Comparison of ENCODE assay signal across 12 cellular contexts in genomic region chr18:58716046-58716766, GRCh38. TPM values are rescaled to one million over a fixed set of nuclear protein-coding genes. Genes with fewer than 3 reads are reported as not detected.
DNase-seq lines count a peak whose midpoint lies in the region; ATAC-seq lines count a peak whose summit lies in the region.
"Had no signal": no experiment of that assay in that cellular context is flagged by ENCODE, and none has a peak within 500 bp of the region (broad histone marks: within the 10 kb centered on the region; RNA-seq: fewer than 3 reads in every experiment).

No MANE protein-coding gene starts in this region.

- ATAC-seq in HG03103 (IDR thresholded peaks at IDR 0.05; ENCODE audit: low read depth, unreplicated experiment) = peak; percentile 52
- ATAC-seq in stimulated activated naive CD8-positive, alpha-beta T cell treated with anti-CD3 and anti-CD28 coated beads, Interleukin-15, Interleukin-2, amounts not matched to agents 100 U/mL and 50 U/mL, for 24 hours = peak; percentile 62

- intact Hi-C loops in activated T-helper 2 cell treated with anti-CD3 and anti-CD28 coated beads, Interferon-gamma antibody, Interleukin-2, Interleukin-4, amounts not matched to agents 10 μg/mL and 5 μg/mL and 100 μg/mL, durations not matched to agents 14 hours and 24 hours and 36 hours (cut with micrococcal nuclease) = loop anchor here (2.0 kb wide), 1 partner anchor 45 kb away; the partner anchor contains the start of gene MALT1

- peak overlapping the region; percentile 81 for H3K27ac Mint-ChIP-seq in activated naive CD4-positive, alpha-beta T cell treated with anti-CD3 and anti-CD28 coated beads, Interleukin-2, amount 10 ng/mL, durations not matched to agents 7 days and 5 days
- no peak overlapping the region for H3K27ac Mint-ChIP-seq in activated T-helper 2 cell treated with anti-CD3 and anti-CD28 coated beads, Interferon-gamma antibody, Interleukin-2, Interleukin-4, amounts not matched to agents 10 μg/mL and 5 μg/mL and 100 μg/mL, durations not matched to agents 14 hours and 24 hours and 36 hours

- H3K27me3 Mint-ChIP-seq in activated naive CD4-positive, alpha-beta T cell treated with anti-CD3 and anti-CD28 coated beads, Interleukin-2, amount 10 ng/mL, durations not matched to agents 7 days and 5 days = no peaks in the 10 kb centered on the region
- no peaks in the 10 kb centered on the region for H3K27me3 Mint-ChIP-seq in activated T-helper 2 cell treated with anti-CD3 and anti-CD28 coated beads, Interferon-gamma antibody, Interleukin-2, Interleukin-4, amounts not matched to agents 10 μg/mL and 5 μg/mL and 100 μg/mL, durations not matched to agents 14 hours and 24 hours and 36 hours (ENCODE audit: low read depth)

- no peak for DNase-seq in activated naive CD4-positive, alpha-beta T cell treated with anti-CD3 and anti-CD28 coated beads, Interleukin-2, amount 10 ng/mL, durations not matched to agents 7 days and 5 days
- DNase-seq in activated naive CD4-positive, alpha-beta T cell treated with anti-CD3 and anti-CD28 coated beads, Interleukin-2, amount 50 U/mL, for 16 hours = no peak
- DNase-seq in activated T-helper 2 cell treated with anti-CD3 and anti-CD28 coated beads, Interferon-gamma antibody, Interleukin-2, Interleukin-4, amounts not matched to agents 10 μg/mL and 5 μg/mL and 100 μg/mL, durations not matched to agents 14 hours and 24 hours and 36 hours (ENCODE audit: low spot score) = no peak
- no peak for DNase-seq in stimulated activated naive CD8-positive, alpha-beta T cell treated with anti-CD3 and anti-CD28 coated beads, Interleukin-15, Interleukin-2, amounts not matched to agents 100 U/mL and 50 U/mL, for 24 hours
- DNase-seq in foreskin melanocyte = no peak
- DNase-seq in NCI-H446 (lab: John Stamatoyannopoulos, UW) = no peak
- no peak for DNase-seq in GM03348 (ENCODE audit: low spot score)
- DNase-seq: activated CD4-positive, alpha-beta T cell treated with anti-CD3 and anti-CD28 coated beads for 1 hour; NCI-H524; stimulated activated CD4-positive, alpha-beta T cell treated with anti-CD3 and anti-CD28 coated beads, Interleukin-15, amount 100 ng/mL, for 24 hours; thyroid gland had no signal

- no peaks in the 10 kb centered on the region for H3K9me3 Mint-ChIP-seq in activated naive CD4-positive, alpha-beta T cell treated with anti-CD3 and anti-CD28 coated beads, Interleukin-2, amount 10 ng/mL, durations not matched to agents 7 days and 5 days
- H3K9me3 Mint-ChIP-seq in activated T-helper 2 cell treated with anti-CD3 and anti-CD28 coated beads, Interferon-gamma antibody, Interleukin-2, Interleukin-4, amounts not matched to agents 10 μg/mL and 5 μg/mL and 100 μg/mL, durations not matched to agents 14 hours and 24 hours and 36 hours = no peaks in the 10 kb centered on the region

- peaks cover 53% of the 10 kb centered on the region for H3K4me1 Mint-ChIP-seq in activated naive CD4-positive, alpha-beta T cell treated with anti-CD3 and anti-CD28 coated beads, Interleukin-2, amount 10 ng/mL, durations not matched to agents 7 days and 5 days
- peaks cover 28% of the 10 kb centered on the region for H3K4me1 Mint-ChIP-seq in activated T-helper 2 cell treated with anti-CD3 and anti-CD28 coated beads, Interferon-gamma antibody, Interleukin-2, Interleukin-4, amounts not matched to agents 10 μg/mL and 5 μg/mL and 100 μg/mL, durations not matched to agents 14 hours and 24 hours and 36 hours (ENCODE audit: low read depth)

- H3K36me3 Mint-ChIP-seq in activated naive CD4-positive, alpha-beta T cell treated with anti-CD3 and anti-CD28 coated beads, Interleukin-2, amount 10 ng/mL, durations not matched to agents 7 days and 5 days = peaks cover 73% of the 10 kb centered on the region
- peaks cover 63% of the 10 kb centered on the region for H3K36me3 Mint-ChIP-seq in activated T-helper 2 cell treated with anti-CD3 and anti-CD28 coated beads, Interferon-gamma antibody, Interleukin-2, Interleukin-4, amounts not matched to agents 10 μg/mL and 5 μg/mL and 100 μg/mL, durations not matched to agents 14 hours and 24 hours and 36 hours (ENCODE audit: low read depth)

- peak overlapping the region; percentile 36 for H3K4me3 Mint-ChIP-seq in activated naive CD4-positive, alpha-beta T cell treated with anti-CD3 and anti-CD28 coated beads, Interleukin-2, amount 10 ng/mL, durations not matched to agents 7 days and 5 days
- H3K4me3 Mint-ChIP-seq in activated T-helper 2 cell treated with anti-CD3 and anti-CD28 coated beads, Interferon-gamma antibody, Interleukin-2, Interleukin-4, amounts not matched to agents 10 μg/mL and 5 μg/mL and 100 μg/mL, durations not matched to agents 14 hours and 24 hours and 36 hours (ENCODE audit: low read depth) = peak overlapping the region; percentile 31

- CTCF ChIA-PET in activated naive CD4-positive, alpha-beta T cell treated with anti-CD3 and anti-CD28 coated beads, Interleukin-2, amount 10 ng/mL, durations not matched to agents 7 days and 5 days (lab: Charles Lee) = interaction anchor here (1.1 kb wide), 1 partner anchor 48 kb away, joined by 4 read pairs; no protein-coding TSS in a partner anchor

RNA-seq across cellular contexts. Expression of gene MALT1, which starts 44.9 kb away (rescaled TPM):
- 23.5 and 23.9 TPM in 2 replicates for total RNA-seq in activated T-helper 2 cell treated with anti-CD3 and anti-CD28 coated beads, Interferon-gamma antibody, Interleukin-2, Interleukin-4, amounts not matched to agents 10 μg/mL and 5 μg/mL and 100 μg/mL, durations not matched to agents 14 hours and 24 hours and 36 hours
